ENCODE assay signal across 33 cellular contexts in the genomic region with DNA sequence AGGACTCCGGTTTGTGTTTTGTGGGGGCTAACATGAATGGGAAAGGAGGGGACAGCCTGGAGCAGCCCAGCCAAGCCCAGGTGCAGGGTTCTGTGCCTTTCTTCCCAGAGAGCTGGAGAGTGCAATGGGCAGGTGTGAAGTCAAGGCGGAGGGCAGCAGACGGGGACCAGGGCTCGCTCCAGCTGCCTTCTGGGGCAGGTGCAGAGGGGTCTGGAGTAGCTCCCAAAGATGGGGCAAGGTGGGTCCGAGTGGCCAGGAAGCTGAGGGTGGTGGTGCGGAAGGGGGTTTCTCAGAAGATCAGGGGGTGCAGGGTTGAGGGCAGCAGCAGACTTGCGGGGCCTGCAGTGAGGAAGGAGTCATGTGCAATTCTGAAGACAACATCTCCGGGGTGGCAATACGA.
"Had no signal": no experiment of that assay in that cellular context is flagged by ENCODE, and none has a peak within 500 bp of the region (broad histone marks: within the 10 kb centered on the region; RNA-seq: fewer than 3 reads in every experiment).

No MANE protein-coding gene starts in this region.

- ATAC-seq: activated T-cell treated with anti-CD3 and anti-CD28 coated beads, Interleukin-2, amount 50 U/mL, for 4 hours; Right ventricle myocardium inferior had no signal

- H3K4me1 Mint-ChIP-seq: activated CD4-positive, alpha-beta memory T cell treated with anti-CD3 and anti-CD28 coated beads, Interleukin-2, amount 10 ng/mL, durations not matched to agents 7 days and 5 days had no signal

- H3K9me3 Mint-ChIP-seq: activated CD4-positive, alpha-beta memory T cell treated with anti-CD3 and anti-CD28 coated beads, Interleukin-2, amount 10 ng/mL, durations not matched to agents 7 days and 5 days; activated naive CD8-positive, alpha-beta T cell treated with anti-CD3 and anti-CD28 coated beads, Interleukin-2, amount 10 ng/mL, durations not matched to agents 7 days and 5 days; activated T-cell treated with anti-CD3 and anti-CD28 coated beads, Interleukin-2, amount 50 U/mL, for 4 hours; brain had no signal

- H3K36me3 ChIP-seq: MG63 had no signal

- H3K9me3 ChIP-seq: MG63 had no signal

- DNase-seq: activated CD4-positive, alpha-beta memory T cell treated with anti-CD3 and anti-CD28 coated beads, Interleukin-2, amount 10 ng/mL, durations not matched to agents 7 days and 5 days; activated CD4-positive, alpha-beta T cell treated with anti-CD3 and anti-CD28 coated beads for 1 hour; activated CD4-positive, alpha-beta T cell treated with anti-CD3 and anti-CD28 coated beads for 48 hours; activated CD4-positive, CD25-positive, alpha-beta regulatory T cell; activated CD8-positive, alpha-beta memory T cell treated with anti-CD3 and anti-CD28 coated beads for 24 hours; activated effector memory CD4-positive, alpha-beta T cell treated with Interleukin-2 at 50 U/mL for 16 hours; activated naive CD4-positive, alpha-beta T cell treated with anti-CD3 and anti-CD28 coated beads, Interleukin-2, amount 50 U/mL, for 16 hours; activated naive CD8-positive, alpha-beta T cell treated with anti-CD3 and anti-CD28 coated beads, Interleukin-2, amount 10 ng/mL, durations not matched to agents 7 days and 5 days; activated T-cell treated with anti-CD3 and anti-CD28 coated beads, Interleukin-2, amount 50 U/mL, for 4 hours; amygdala; central memory CD4-positive, alpha-beta T cell; Kasumi-1; KG1; MG63; NCI-H1092; NCI-H1436 treated with DMSO at 0.1 percent for 48 hours; NCI-H1694 treated with DMSO at 0.1 percent for 48 hours; NCI-H2029; NCI-H345; NCI-H524 treated with DMSO at 0.1 percent for 48 hours; NK-92 treated with Interleukin-12 subunit alpha and Interleukin-12 subunit beta, amount 100 ng/mL, for 24 hours; PC-9; SIG-M5; SW 1271; T-helper 1 cell; T-helper 2 cell; T-helper 9 cell had no signal

- H3K27ac Mint-ChIP-seq: activated CD4-positive, alpha-beta memory T cell treated with anti-CD3 and anti-CD28 coated beads, Interleukin-2, amount 10 ng/mL, durations not matched to agents 7 days and 5 days; activated naive CD8-positive, alpha-beta T cell treated with anti-CD3 and anti-CD28 coated beads, Interleukin-2, amount 10 ng/mL, durations not matched to agents 7 days and 5 days had no signal

- H3K27me3 Mint-ChIP-seq: activated naive CD8-positive, alpha-beta T cell treated with anti-CD3 and anti-CD28 coated beads, Interleukin-2, amount 10 ng/mL, durations not matched to agents 7 days and 5 days; brain had no signal

- FAIRE-seq: bronchial epithelial cell, RCC 7860 had no signal

- H3K27ac ChIP-seq: PC-9, RWPE1, VCaP had no signal

- H3K4me3 Mint-ChIP-seq: activated CD4-positive, alpha-beta memory T cell treated with anti-CD3 and anti-CD28 coated beads, Interleukin-2, amount 10 ng/mL, durations not matched to agents 7 days and 5 days; activated naive CD8-positive, alpha-beta T cell treated with anti-CD3 and anti-CD28 coated beads, Interleukin-2, amount 10 ng/mL, durations not matched to agents 7 days and 5 days; activated T-cell treated with anti-CD3 and anti-CD28 coated beads, Interleukin-2, amount 50 U/mL, for 4 hours; brain had no signal

- H3K4me2 ChIP-seq: PC-9 had no signal

- H3K4me3 ChIP-seq: MG63, PC-9 had no signal

- H3K27me3 ChIP-seq: MG63 had no signal

- H2AFZ ChIP-seq: PC-9 had no signal
